ENCODE assay signal across 11 cellular contexts in the genomic region with DNA sequence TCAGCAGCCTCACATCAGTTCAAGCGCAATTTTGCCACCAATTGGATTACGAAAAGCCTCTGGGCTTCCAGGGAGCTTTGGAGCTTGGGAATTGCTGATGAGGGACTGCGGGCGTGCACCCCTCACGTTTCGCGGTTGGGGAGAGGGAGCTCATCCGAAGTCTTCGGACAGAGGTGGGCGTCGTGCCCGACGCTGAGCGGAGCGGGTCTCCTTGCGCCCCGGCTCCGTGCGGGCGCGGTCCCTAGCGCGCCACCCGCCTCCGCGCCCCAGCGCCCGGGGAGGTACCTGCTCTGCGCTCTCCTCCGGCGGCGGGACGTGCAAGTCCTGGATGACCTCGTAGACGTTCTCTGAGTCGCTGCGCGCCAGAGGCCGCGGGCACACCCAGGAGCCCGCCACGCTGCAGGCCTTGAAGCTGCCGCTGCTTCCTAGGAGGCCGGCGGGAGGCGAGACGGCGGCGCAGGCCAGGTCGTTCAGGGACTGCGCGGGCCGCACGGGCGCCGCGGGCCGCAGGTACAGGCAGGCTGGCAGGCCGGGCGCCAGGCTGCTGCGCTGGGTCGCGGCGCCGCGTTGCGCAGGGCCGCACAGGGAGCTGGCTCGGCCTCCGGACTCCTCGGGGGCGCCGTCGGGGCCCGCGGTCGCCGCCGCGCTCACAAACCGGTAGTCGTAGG. TPM values are rescaled to one million over a fixed set of nuclear protein-coding genes. Genes with fewer than 3 reads are reported as not detected.
DNase-seq lines count a peak whose midpoint lies in the region; FAIRE-seq and TF ChIP-seq lines count a peak whose summit lies in the region.
"Had no signal": no experiment of that assay in that cellular context is flagged by ENCODE, and none has a peak within 500 bp of the region (broad histone marks: within the 10 kb centered on the region; RNA-seq: fewer than 3 reads in every experiment).

No MANE protein-coding gene starts in this region.

- peaks cover 4% of the 10 kb centered on the region for H3K36me3 Mint-ChIP-seq in activated naive CD4-positive, alpha-beta T cell treated with anti-CD3 and anti-CD28 coated beads, Interleukin-2, amount 10 ng/mL, durations not matched to agents 7 days and 5 days

- CTCF ChIA-PET in activated naive CD4-positive, alpha-beta T cell treated with anti-CD3 and anti-CD28 coated beads, Interleukin-2, amount 10 ng/mL, durations not matched to agents 7 days and 5 days (lab: Charles Lee) = interaction anchor here (1.1 to 1.7 kb wide), 3 partner anchors 12 to 20 kb away, joined by 4 to 8 read pairs (median 6); no protein-coding TSS in a partner anchor

- H3K27ac Mint-ChIP-seq in activated naive CD4-positive, alpha-beta T cell treated with anti-CD3 and anti-CD28 coated beads, Interleukin-2, amount 10 ng/mL, durations not matched to agents 7 days and 5 days = no peak overlapping the region

- H3K36me3 ChIP-seq in GM23248 (ENCODE audit: low read depth) = no peaks in the 10 kb centered on the region
- no peaks in the 10 kb centered on the region for H3K36me3 ChIP-seq in OCI-LY3 (replicated peaks; ENCODE audit: low read depth, low read length)
- no peaks in the 10 kb centered on the region for H3K36me3 ChIP-seq in iPS-18a (ENCODE audit: control insufficient read depth, low read depth, low read length)
- no peaks in the 10 kb centered on the region for H3K36me3 ChIP-seq in small intestine (ENCODE audit: control insufficient read depth in 2 of 2, insufficient read depth in 2 of 2, low read length in 2 of 2)

- H3K4me3 ChIP-seq in GM23248 (no peak overlapping the region), OCI-LY3 (ENCODE audit: low read length) (peak overlapping the region; percentile 75), iPS-18a (ENCODE audit: low read length) (peak overlapping the region; percentile 44), small intestine (ENCODE audit: low read depth in 1 of 2, low read length in 2 of 2) (peak overlapping the region in 1 of 2 donors; percentile 24)
- H3K4me3 ChIP-seq: lung had no signal

- no peak for FAIRE-seq in small intestine (lab: Jason Lieb, UNC)

- H2AFZ ChIP-seq in GM23248 (no peak overlapping the region), OCI-LY3 (ENCODE audit: low read depth, low read length) (no peak overlapping the region)

- H3K27me3 ChIP-seq in GM23248 (replicated peaks; ENCODE audit: insufficient read depth) = peaks cover 24% of the 10 kb centered on the region
- peaks cover 4% of the 10 kb centered on the region; the same call in 1 of the 2 replicates for H3K27me3 ChIP-seq in OCI-LY3 (ENCODE audit: low read depth, low read length)
- peaks cover 75% of the 10 kb centered on the region for H3K27me3 ChIP-seq in iPS-18a (ENCODE audit: control insufficient read depth, insufficient read depth, low read length)
- H3K27me3 ChIP-seq in small intestine (ENCODE audit: control insufficient read depth in 2 of 2, insufficient read depth in 2 of 2, low read length in 2 of 2) = peaks cover 0 to 2% of the 10 kb centered on the region in 2 donors

- no peak overlapping the region for H3K9ac ChIP-seq in GM23248
- H3K9ac ChIP-seq in OCI-LY3 (ENCODE audit: low read length) = peak overlapping the region; percentile 13; the same call in 1 of the 2 replicates
- no peak overlapping the region for H3K9ac ChIP-seq in iPS-18a (ENCODE audit: low read length)

- H3K27ac ChIP-seq in GM23248 = no peak overlapping the region
- H3K27ac ChIP-seq in OCI-LY3 (ENCODE audit: low read length) = peak overlapping the region; percentile 89
- no peak overlapping the region for H3K27ac ChIP-seq in iPS-18a (ENCODE audit: low read length)
- peak overlapping the region in 1 of 2 donors; percentile 37 for H3K27ac ChIP-seq in small intestine (ENCODE audit: low read depth in 1 of 2, low read length in 1 of 2)

- peaks cover 32% of the 10 kb centered on the region for H3K4me1 Mint-ChIP-seq in activated naive CD4-positive, alpha-beta T cell treated with anti-CD3 and anti-CD28 coated beads, Interleukin-2, amount 10 ng/mL, durations not matched to agents 7 days and 5 days

- H3K9me2 ChIP-seq in GM23248 (ENCODE audit: insufficient read depth) = no peaks in the 10 kb centered on the region

- H3F3A ChIP-seq in GM23248 (ENCODE audit: insufficient read depth) = peaks cover 9% of the 10 kb centered on the region

- H3K4me2 ChIP-seq in GM23248 (ENCODE audit: unreplicated experiment) (no peak overlapping the region), OCI-LY3 (ENCODE audit: low read length) (peak overlapping the region; percentile 96)

- H3K4me1 ChIP-seq in GM23248 (ENCODE audit: insufficient read depth) = 0 out of 2 replicates have a peak, but pooled peaks cover 4% of the 10 kb centered on the region
- H3K4me1 ChIP-seq in OCI-LY3 (ENCODE audit: low read length) = peaks cover 41% of the 10 kb centered on the region
- H3K4me1 ChIP-seq in iPS-18a (ENCODE audit: control insufficient read depth, low read depth, low read length) = peaks cover 10% of the 10 kb centered on the region
- H3K4me1 ChIP-seq in small intestine (ENCODE audit: control insufficient read depth in 2 of 2, insufficient read depth in 1 of 2, low read depth in 1 of 2, low read length in 1 of 2) = peaks cover 4 to 7% of the 10 kb centered on the region in 2 donors

- WGBS in GM23248 (ENCODE audit: low coverage in 1 of 2, low lambda C conversion rate in 2 of 2, missing lambda C conversion rate in 2 of 2), 2 experiments = 3 to 6% methylated on average over 14 to 45 of the region's 82 CpGs
- WGBS in small intestine, 3 donors = 14 to 42% (median 32%) methylated on average over 61 to 82 of the region's 82 CpGs

- no peaks in the 10 kb centered on the region for H3K79me2 ChIP-seq in GM23248 (ENCODE audit: insufficient read depth)
- no peaks in the 10 kb centered on the region for H3K79me2 ChIP-seq in OCI-LY3 (ENCODE audit: low read length)

- H4K20me1 ChIP-seq in GM23248 (ENCODE audit: insufficient read depth) (no peaks in the 10 kb centered on the region), OCI-LY3 (ENCODE audit: insufficient read depth, low read length) (no peaks in the 10 kb centered on the region)

- TF ChIP-seq CTCF in OCI-LY3 (IDR thresholded peaks at IDR 0.05; ENCODE audit: low read depth, low read length) = no peak

- DNase-seq in GM23248 = peak; percentile 46
- peak; percentile 78 for DNase-seq in small intestine
- no peak for DNase-seq in activated naive CD4-positive, alpha-beta T cell treated with anti-CD3 and anti-CD28 coated beads, Interleukin-2, amount 10 ng/mL, durations not matched to agents 7 days and 5 days
- no peak for DNase-seq in Ammon's horn (ENCODE audit: low spot score)
- DNase-seq in dedifferentiated amniotic fluid mesenchymal stem cell (ENCODE audit: extremely low spot score) = no peak
- DNase-seq: NCI-H446 treated with DMSO at 0.1 percent for 48 hours; stimulated activated CD4-positive, alpha-beta T cell treated with anti-CD3 and anti-CD28 coated beads, Interleukin-15, amount 100 ng/mL, for 24 hours had no signal

- in situ Hi-C loops in GM23248 (cut with MboI) = no loop called here

- H3K4me3 Mint-ChIP-seq in activated naive CD4-positive, alpha-beta T cell treated with anti-CD3 and anti-CD28 coated beads, Interleukin-2, amount 10 ng/mL, durations not matched to agents 7 days and 5 days = no peak overlapping the region

- H3K9me3 Mint-ChIP-seq in activated naive CD4-positive, alpha-beta T cell treated with anti-CD3 and anti-CD28 coated beads, Interleukin-2, amount 10 ng/mL, durations not matched to agents 7 days and 5 days = no peaks in the 10 kb centered on the region
- H3K9me3 Mint-ChIP-seq: T-helper 1 cell treated with Interleukin-12 subunit alpha and Interleukin-12 subunit beta and Interleukin-4 antibody, amounts not matched to agents 30 μg/mL and 1 μg/mL, for 36 hours had no signal

- peaks cover 37% of the 10 kb centered on the region for H3K27me3 Mint-ChIP-seq in activated naive CD4-positive, alpha-beta T cell treated with anti-CD3 and anti-CD28 coated beads, Interleukin-2, amount 10 ng/mL, durations not matched to agents 7 days and 5 days

- no peaks in the 10 kb centered on the region for H3K9me3 ChIP-seq in GM23248 (ENCODE audit: low read depth)
- H3K9me3 ChIP-seq in OCI-LY3 (ENCODE audit: insufficient read depth, low read length) = no peaks in the 10 kb centered on the region
- no peaks in the 10 kb centered on the region for H3K9me3 ChIP-seq in iPS-18a (ENCODE audit: control insufficient read depth, low read depth, low read length)
- no peaks in the 10 kb centered on the region for H3K9me3 ChIP-seq in small intestine (ENCODE audit: control insufficient read depth, low read depth)

RNA-seq across cellular contexts. Expression of gene ARHGAP27, which starts 3.2 kb away (rescaled TPM):
- total RNA-seq in GM23248 (2014; rRNA removed; shearing (Covaris generic)) = 1.3 and 3.4 TPM in 2 replicates
- 0.33 and 0.59 TPM in 2 replicates for polyA plus RNA-seq in GM23248 (2016; fragmentation: Nextera tagmentation; extraction: Ambion mirVana)
- polyA plus RNA-seq in small intestine = 100 to 1,000 TPM in 2 of 3 donors, 10 to 100 TPM in 1; 65.2 to 132 (median 106) TPM

Comparison
In these comparisons a context has a peak if more than half of its experiments do, and no peak if none do; other contexts are left out.
1. DNase-seq: peak in GM23248 (single experiment) and small intestine (single experiment); none in activated naive CD4-positive, alpha-beta T cell treated with anti-CD3 and anti-CD28 coated beads, Interleukin-2, amount 10 ng/mL, durations not matched to agents 7 days and 5 days (single experiment), Ammon's horn (single experiment) and dedifferentiated amniotic fluid mesenchymal stem cell (single experiment).
2. RNA of gene ARHGAP27, which starts 3.2 kb away (polyA plus RNA-seq): 65.2 to 132 TPM in small intestine; 0.33 to 0.59 TPM in GM23248; every median in the first group is over 10 times any median in the second.